6 cellular contexts compared by ENCODE assay signal in genomic region chr1:155225404-155225759, GRCh38. TPM values are rescaled to one million over a fixed set of nuclear protein-coding genes. Genes with fewer than 3 reads are reported as not detected.
DNase-seq lines count a peak whose midpoint lies in the region; ATAC-seq and TF ChIP-seq lines count a peak whose summit lies in the region.
"Not testable (repeated sequence)": the region's sequence is repeated elsewhere in the genome, so short reads cannot be mapped to it uniquely, and the experiment has no call there.

No MANE protein-coding gene starts in this region.

- H3K36me3 Mint-ChIP-seq in CD4-positive, alpha-beta memory T cell; activated CD8-positive, alpha-beta T cell treated with anti-CD3 and anti-CD28 coated beads for 36 hours (ENCODE audit: low read depth); brain; naive thymus-derived CD4-positive, alpha-beta T cell: not testable (repeated sequence)
- H3K36me3 Mint-ChIP-seq in stimulated activated naive CD8-positive, alpha-beta T cell treated with anti-CD3 and anti-CD28 coated beads, Interleukin-15, Interleukin-2, amounts not matched to agents 100 ng/mL and 50 ng/mL, for 24 hours (ENCODE audit: low read depth), result peaks cover 10% of the 10 kb centered on the region

- H2AFZ ChIP-seq in OCI-LY1 (ENCODE audit: low read length), result not testable (repeated sequence)

- peak overlapping the region; percentile 96 for H3K4me2 ChIP-seq in OCI-LY1 (ENCODE audit: low read length)

- H3K27me3 Mint-ChIP-seq in CD4-positive, alpha-beta memory T cell; activated CD8-positive, alpha-beta T cell treated with anti-CD3 and anti-CD28 coated beads for 36 hours; brain; naive thymus-derived CD4-positive, alpha-beta T cell; stimulated activated naive CD8-positive, alpha-beta T cell treated with anti-CD3 and anti-CD28 coated beads, Interleukin-15, Interleukin-2, amounts not matched to agents 100 ng/mL and 50 ng/mL, for 24 hours: not testable (repeated sequence)

- not testable (repeated sequence) for H3K27me3 ChIP-seq in CD4-positive, alpha-beta memory T cell (ENCODE audit: insufficient read depth, low read length); OCI-LY1 (ENCODE audit: insufficient read depth, low read length); naive thymus-derived CD4-positive, alpha-beta T cell (ENCODE audit: control insufficient read depth in 2 of 2, insufficient read depth in 2 of 2, low read length in 2 of 2)

- peaks cover 14% of the 10 kb centered on the region for H3F3A ChIP-seq in OCI-LY1 (ENCODE audit: insufficient read depth, low read length)

- not testable (repeated sequence) for H3K36me3 ChIP-seq in CD4-positive, alpha-beta memory T cell (ENCODE audit: insufficient read depth, low read length); OCI-LY1 (ENCODE audit: insufficient read depth, low read length); naive thymus-derived CD4-positive, alpha-beta T cell (ENCODE audit: control insufficient read depth in 2 of 3, insufficient read depth in 3 of 3, low read length in 3 of 3)

- CTCF ChIA-PET in CD4-positive, alpha-beta memory T cell (lab: Charles Lee; ENCODE audit: partially characterized antibody), result interaction anchor here (1.3 to 7.4 kb wide), 7 partner anchors 18 to 134 kb away, joined by 3 to 106 read pairs (median 11); partner anchors contain the start of genes MTX1 and THBS3
- CTCF ChIA-PET in activated CD8-positive, alpha-beta T cell treated with anti-CD3 and anti-CD28 coated beads for 36 hours (lab: Charles Lee), result interaction anchor here (0.8 to 4.0 kb wide), 9 partner anchors 14 to 51 kb away, joined by 3 to 24 read pairs (median 14); partner anchors contain the start of genes KRTCAP2, MTX1, THBS3 and TRIM46
- CTCF ChIA-PET in naive thymus-derived CD4-positive, alpha-beta T cell (lab: Charles Lee), result interaction anchor here (0.5 to 6.4 kb wide), 7 partner anchors 18 to 1096 kb away, joined by 3 to 86 read pairs (median 4); partner anchors contain the start of genes KRTCAP2, MTX1 and THBS3

- TF ChIP-seq CTCF in OCI-LY1 (IDR thresholded peaks at IDR 0.05; ENCODE audit: low read length); activated CD8-positive, alpha-beta T cell treated with anti-CD3 and anti-CD28 coated beads for 36 hours (IDR thresholded peaks at IDR 0.05); brain (conservative IDR thresholded peaks at IDR 0.05): not testable (repeated sequence)

- intact Hi-C loops in CD4-positive, alpha-beta memory T cell (cut with micrococcal nuclease), result not testable (repeated sequence)
- intact Hi-C loops in activated CD8-positive, alpha-beta T cell treated with anti-CD3 and anti-CD28 coated beads for 36 hours (cut with micrococcal nuclease), result loop anchor here (5.0 kb wide), 1 partner anchor 48 kb away; no protein-coding TSS in a partner anchor
- intact Hi-C loops in naive thymus-derived CD4-positive, alpha-beta T cell (cut with micrococcal nuclease), result loop anchor here in 1 of 2 donors (5.0 kb wide), 2 partner anchors 288 to 618 kb away; partner anchors contain the start of genes ADAR and PMVK

- H3K4me1 Mint-ChIP-seq in CD4-positive, alpha-beta memory T cell, result peaks cover 12 to 37% (median 27%) of the 10 kb centered on the region in 4 donors
- peaks cover 34% of the 10 kb centered on the region for H3K4me1 Mint-ChIP-seq in activated CD8-positive, alpha-beta T cell treated with anti-CD3 and anti-CD28 coated beads for 36 hours (ENCODE audit: low read depth)
- H3K4me1 Mint-ChIP-seq in brain, result peaks cover 46% of the 10 kb centered on the region
- H3K4me1 Mint-ChIP-seq in naive thymus-derived CD4-positive, alpha-beta T cell, result peaks cover 14 to 32% (median 19%) of the 10 kb centered on the region in 7 donors
- H3K4me1 Mint-ChIP-seq in stimulated activated naive CD8-positive, alpha-beta T cell treated with anti-CD3 and anti-CD28 coated beads, Interleukin-15, Interleukin-2, amounts not matched to agents 100 ng/mL and 50 ng/mL, for 24 hours (ENCODE audit: low read depth), result peaks cover 46% of the 10 kb centered on the region

- H3K79me2 ChIP-seq in OCI-LY1 (ENCODE audit: insufficient read depth, low read length), result not testable (repeated sequence)

- H3K4me1 ChIP-seq in CD4-positive, alpha-beta memory T cell (ENCODE audit: insufficient read depth, low read length), result peaks cover 19% of the 10 kb centered on the region
- peaks cover 57% of the 10 kb centered on the region for H3K4me1 ChIP-seq in OCI-LY1 (ENCODE audit: insufficient read depth, low read length, severe bottlenecking)
- peaks cover 11 to 15% of the 10 kb centered on the region in 2 donors for H3K4me1 ChIP-seq in naive thymus-derived CD4-positive, alpha-beta T cell (ENCODE audit: control insufficient read depth in 2 of 2, insufficient read depth in 2 of 2, low read length in 2 of 2)

- not testable (repeated sequence) for H4K20me1 ChIP-seq in OCI-LY1 (ENCODE audit: insufficient read depth, low read length)

- H3K4me3 ChIP-seq in CD4-positive, alpha-beta memory T cell (ENCODE audit: low read length in 2 of 2); naive thymus-derived CD4-positive, alpha-beta T cell (ENCODE audit: low read length): not testable (repeated sequence)
- H3K4me3 ChIP-seq in OCI-LY1 (ENCODE audit: low read depth, low read length, poor library complexity, severe bottlenecking), result peak overlapping the region; percentile 93

- POLR2A ChIA-PET in CD4-positive, alpha-beta memory T cell (lab: Charles Lee; ENCODE audit: partially characterized antibody), result interaction anchor here (1.0 to 3.8 kb wide), 5 partner anchors 16 to 51 kb away, joined by 3 to 89 read pairs (median 3); partner anchors contain the start of genes MTX1 and THBS3
- POLR2A ChIA-PET in activated CD8-positive, alpha-beta T cell treated with anti-CD3 and anti-CD28 coated beads for 36 hours (lab: Charles Lee), result interaction anchor here (0.6 to 3.8 kb wide), 4 partner anchors 18 to 31 kb away, joined by 3 to 24 read pairs (median 13); partner anchors contain the start of gene THBS3
- POLR2A ChIA-PET in naive thymus-derived CD4-positive, alpha-beta T cell (lab: Charles Lee), result interaction anchor here (1.6 to 6.8 kb wide), 2 partner anchors 18 to 32 kb away, joined by 6 to 63 read pairs; partner anchors contain the start of genes MTX1 and THBS3

- not testable (repeated sequence) for H3K27ac ChIP-seq in CD4-positive, alpha-beta memory T cell (ENCODE audit: low read depth, low read length); naive thymus-derived CD4-positive, alpha-beta T cell (ENCODE audit: low read depth, low read length)
- peak overlapping the region; percentile 94 for H3K27ac ChIP-seq in OCI-LY1 (ENCODE audit: low read depth, low read length, poor library complexity, severe bottlenecking)

- H3K9me3 Mint-ChIP-seq in CD4-positive, alpha-beta memory T cell; activated CD8-positive, alpha-beta T cell treated with anti-CD3 and anti-CD28 coated beads for 36 hours; brain; naive thymus-derived CD4-positive, alpha-beta T cell; stimulated activated naive CD8-positive, alpha-beta T cell treated with anti-CD3 and anti-CD28 coated beads, Interleukin-15, Interleukin-2, amounts not matched to agents 100 ng/mL and 50 ng/mL, for 24 hours: not testable (repeated sequence)

- H3K9me2 ChIP-seq in OCI-LY1 (ENCODE audit: low read depth, low read length), result not testable (repeated sequence)

- not testable (repeated sequence) for DNase-seq in CD4-positive, alpha-beta memory T cell; activated CD8-positive, alpha-beta T cell treated with anti-CD3 and anti-CD28 coated beads for 36 hours; naive thymus-derived CD4-positive, alpha-beta T cell

- not testable (repeated sequence) for H3K4me3 Mint-ChIP-seq in CD4-positive, alpha-beta memory T cell
- peak overlapping the region; percentile 91 for H3K4me3 Mint-ChIP-seq in activated CD8-positive, alpha-beta T cell treated with anti-CD3 and anti-CD28 coated beads for 36 hours
- peak overlapping the region; percentile 88 to 95 (median 92) for H3K4me3 Mint-ChIP-seq in brain
- H3K4me3 Mint-ChIP-seq in naive thymus-derived CD4-positive, alpha-beta T cell, result peak overlapping the region in 2 of 10 donors; percentile 29 to 89
- peak overlapping the region; percentile 83 for H3K4me3 Mint-ChIP-seq in stimulated activated naive CD8-positive, alpha-beta T cell treated with anti-CD3 and anti-CD28 coated beads, Interleukin-15, Interleukin-2, amounts not matched to agents 100 ng/mL and 50 ng/mL, for 24 hours

- not testable (repeated sequence) for ATAC-seq in activated CD8-positive, alpha-beta T cell treated with anti-CD3 and anti-CD28 coated beads for 36 hours; naive thymus-derived CD4-positive, alpha-beta T cell

- H3K9me3 ChIP-seq in CD4-positive, alpha-beta memory T cell (ENCODE audit: control insufficient read depth in 1 of 2, low read length in 2 of 2); OCI-LY1 (ENCODE audit: low read length); naive thymus-derived CD4-positive, alpha-beta T cell (ENCODE audit: control insufficient read depth in 2 of 3, low read length in 3 of 3): not testable (repeated sequence)

- H3K9ac ChIP-seq in OCI-LY1 (ENCODE audit: low read length), result not testable (repeated sequence)

- H3K27ac Mint-ChIP-seq in CD4-positive, alpha-beta memory T cell, result peak overlapping the region in 5 of 7 donors; percentile 48 to 79 (median 59)
- peak overlapping the region; percentile 99 for H3K27ac Mint-ChIP-seq in activated CD8-positive, alpha-beta T cell treated with anti-CD3 and anti-CD28 coated beads for 36 hours
- H3K27ac Mint-ChIP-seq in brain, result peak overlapping the region in 4 of 5 experiments; percentile 98 to 100 (median 99)
- peak overlapping the region in 5 of 9 donors; percentile 19 to 92 (median 56) for H3K27ac Mint-ChIP-seq in naive thymus-derived CD4-positive, alpha-beta T cell
- H3K27ac Mint-ChIP-seq in stimulated activated naive CD8-positive, alpha-beta T cell treated with anti-CD3 and anti-CD28 coated beads, Interleukin-15, Interleukin-2, amounts not matched to agents 100 ng/mL and 50 ng/mL, for 24 hours, result peak overlapping the region; percentile 89

RNA-seq across cellular contexts. Expression of gene MTX1, which starts 16.9 kb away (rescaled TPM):
- 10 to 100 TPM; 17.7 to 18.2 TPM for total RNA-seq in CD4-positive, alpha-beta memory T cell
- 10 to 100 TPM; 42.5 to 65.5 TPM for polyA plus RNA-seq in CD4-positive, alpha-beta memory T cell
- 10 to 100 TPM; 59.2 to 61.0 TPM for total RNA-seq in activated CD8-positive, alpha-beta T cell treated with anti-CD3 and anti-CD28 coated beads for 36 hours
- 77.4 TPM for polyA plus RNA-seq in brain (ENCODE audit: insufficient read depth, low read depth, low replicate concordance)
- 10 to 100 TPM; 19.5 to 40.8 (median 22.0) TPM for total RNA-seq in naive thymus-derived CD4-positive, alpha-beta T cell
- 10 to 100 TPM; 48.9 to 49.9 TPM for polyA plus RNA-seq in naive thymus-derived CD4-positive, alpha-beta T cell

RNA-seq across cellular contexts. Expression of gene THBS3, which starts 17.7 kb away (rescaled TPM):
- 10 to 100 TPM; 30.9 to 33.5 TPM for total RNA-seq in CD4-positive, alpha-beta memory T cell
- 1 to 10 TPM; 6.1 to 6.7 TPM for polyA plus RNA-seq in CD4-positive, alpha-beta memory T cell
- 10 to 100 TPM; 11.1 to 12.0 TPM for total RNA-seq in activated CD8-positive, alpha-beta T cell treated with anti-CD3 and anti-CD28 coated beads for 36 hours
- polyA plus RNA-seq in brain (ENCODE audit: insufficient read depth, low read depth, low replicate concordance), result 26.7 TPM
- total RNA-seq in naive thymus-derived CD4-positive, alpha-beta T cell, result 10 to 100 TPM; 26.0 to 35.9 (median 28.1) TPM
- 1 to 10 TPM in 1 of 2 donors, under 1 TPM in 1; 0.87 to 2.6 TPM for polyA plus RNA-seq in naive thymus-derived CD4-positive, alpha-beta T cell

RNA-seq across cellular contexts. Expression of gene ENTREP3, which starts 29.9 kb away (rescaled TPM):
- 10 to 100 TPM; 10.5 to 12.2 TPM for total RNA-seq in CD4-positive, alpha-beta memory T cell
- polyA plus RNA-seq in CD4-positive, alpha-beta memory T cell, result 1 to 10 TPM in 1 of 2 donors, under 1 TPM in 1; 0.50 to 1.8 TPM
- 10 to 100 TPM; 41.1 to 42.2 TPM for total RNA-seq in activated CD8-positive, alpha-beta T cell treated with anti-CD3 and anti-CD28 coated beads for 36 hours
- 40.8 TPM for polyA plus RNA-seq in brain (ENCODE audit: insufficient read depth, low read depth, low replicate concordance)
- 10 to 100 TPM in 4 of 5 experiments, 1 to 10 TPM in 1; 8.2 to 24.3 (median 13.8) TPM for total RNA-seq in naive thymus-derived CD4-positive, alpha-beta T cell
- 1 to 10 TPM; 1.8 to 2.0 TPM for polyA plus RNA-seq in naive thymus-derived CD4-positive, alpha-beta T cell

RNA-seq across cellular contexts. Expression of gene SCAMP3, which starts 36.8 kb away (rescaled TPM):
- total RNA-seq in CD4-positive, alpha-beta memory T cell, result 100 to 1,000 TPM in 1 of 2 experiments, 10 to 100 TPM in 1; 94.4 to 101 TPM
- polyA plus RNA-seq in CD4-positive, alpha-beta memory T cell, result 100 to 1,000 TPM; 132 to 160 TPM
- 10 to 100 TPM; 81.3 to 97.2 TPM for total RNA-seq in activated CD8-positive, alpha-beta T cell treated with anti-CD3 and anti-CD28 coated beads for 36 hours
- 118 TPM for polyA plus RNA-seq in brain (ENCODE audit: insufficient read depth, low read depth, low replicate concordance)
- 100 to 1,000 TPM in 3 of 5 experiments, 10 to 100 TPM in 2; 50.8 to 118 (median 100) TPM for total RNA-seq in naive thymus-derived CD4-positive, alpha-beta T cell
- polyA plus RNA-seq in naive thymus-derived CD4-positive, alpha-beta T cell, result 100 to 1,000 TPM; 141 to 219 TPM

RNA-seq across cellular contexts. Expression of gene CLK2, which starts 47.9 kb away (rescaled TPM):
- 100 to 1,000 TPM; 123 to 126 TPM for total RNA-seq in CD4-positive, alpha-beta memory T cell
- polyA plus RNA-seq in CD4-positive, alpha-beta memory T cell, result 10 to 100 TPM; 11.4 to 21.5 TPM
- total RNA-seq in activated CD8-positive, alpha-beta T cell treated with anti-CD3 and anti-CD28 coated beads for 36 hours, result 10 to 100 TPM; 80.6 to 85.4 TPM
- polyA plus RNA-seq in brain (ENCODE audit: insufficient read depth, low read depth, low replicate concordance), result 29.7 TPM
- total RNA-seq in naive thymus-derived CD4-positive, alpha-beta T cell, result 100 to 1,000 TPM in 2 of 5 experiments, 10 to 100 TPM in 3; 72.2 to 137 (median 94.7) TPM
- 10 to 100 TPM; 16.7 to 31.0 TPM for polyA plus RNA-seq in naive thymus-derived CD4-positive, alpha-beta T cell
